ENCODE assay signal across 9 cellular contexts in genomic region chr17:73591278-73592078, GRCh38.
DNase-seq lines count a peak whose midpoint lies in the region; ATAC-seq lines count a peak whose summit lies in the region.
"Had no signal": no experiment of that assay in that cellular context is flagged by ENCODE, and none has a peak within 500 bp of the region (broad histone marks: within the 10 kb centered on the region; RNA-seq: fewer than 3 reads in every experiment).

No MANE protein-coding gene starts in this region.

- H3K27ac ChIP-seq in caudate nucleus (ENCODE audit: low read depth, low read length) = no peak overlapping the region
- H3K27ac ChIP-seq: HL-60 had no signal

- peak; percentile 81 for ATAC-seq in GM19397 (IDR thresholded peaks at IDR 0.05; ENCODE audit: unreplicated experiment)
- ATAC-seq in HG03159 (IDR thresholded peaks at IDR 0.05; ENCODE audit: unreplicated experiment) = peak; percentile 55

- peak; percentile 52 for DNase-seq in activated CD4-positive, alpha-beta T cell treated with anti-CD3 and anti-CD28 coated beads, Interleukin-2, amount 50 U/mL, for 1 hour
- DNase-seq in stimulated activated CD4-positive, alpha-beta T cell treated with anti-CD3 and anti-CD28 coated beads, Interleukin-2, amount 100 ng/mL, for 48 hours = peak; percentile 5 to 15
- DNase-seq in middle frontal gyrus (ENCODE audit: extremely low spot score, low spot score) (no peak), DMS79 (lab: John Stamatoyannopoulos, UW) (no peak), OCI-M2 (lab: John Stamatoyannopoulos, UW; ENCODE audit: unreplicated experiment) (no peak), caudate nucleus (lab: John Stamatoyannopoulos, UW) (no peak)

Comparison
In these comparisons a context has a peak if more than half of its experiments do, and no peak if none do; other contexts are left out.
1. DNase-seq: peak in activated CD4-positive, alpha-beta T cell treated with anti-CD3 and anti-CD28 coated beads, Interleukin-2, amount 50 U/mL, for 1 hour (single experiment) and stimulated activated CD4-positive, alpha-beta T cell treated with anti-CD3 and anti-CD28 coated beads, Interleukin-2, amount 100 ng/mL, for 48 hours (2 of 2); none in middle frontal gyrus (single experiment), DMS79 (single experiment), OCI-M2 (single experiment) and caudate nucleus (0 of 61).